ENCODE assay signal across 8 cellular contexts in the genomic region with DNA sequence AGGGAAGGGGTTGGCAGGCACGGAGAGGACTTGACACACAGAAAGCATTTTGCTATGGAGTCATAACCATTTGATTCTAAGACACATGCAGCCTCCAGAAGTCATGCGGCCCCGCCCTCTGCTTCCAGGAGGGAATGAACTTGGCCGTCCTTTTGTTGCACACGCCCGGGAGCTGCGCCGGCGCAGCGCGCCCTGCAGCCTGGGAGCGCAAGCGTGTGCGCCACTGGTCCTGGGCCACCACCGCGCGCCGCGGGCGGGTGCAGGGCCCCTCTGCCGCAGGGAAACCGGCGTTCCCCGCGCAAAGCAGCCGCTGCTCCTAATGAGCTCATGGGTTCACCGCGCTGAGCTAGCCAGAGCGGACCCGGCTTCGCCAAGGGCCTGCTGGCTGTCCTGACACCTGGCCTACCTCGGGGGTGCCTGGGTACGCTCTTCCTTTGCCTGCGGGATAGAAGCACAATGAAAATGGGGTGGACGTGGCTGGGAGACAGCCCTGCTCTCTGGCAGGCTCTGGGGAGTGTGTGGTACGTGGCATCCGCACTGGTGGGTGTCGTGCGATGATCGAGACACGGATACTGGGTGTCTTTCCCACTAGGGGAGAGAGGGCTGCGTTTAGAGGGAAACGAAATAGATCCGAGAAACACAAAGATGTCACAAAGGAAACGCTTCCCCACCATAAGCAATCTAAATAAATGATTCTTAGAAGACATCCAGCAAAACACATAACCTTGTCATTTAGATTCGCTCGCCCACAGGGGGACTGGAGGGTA. TPM values are rescaled to one million over a fixed set of nuclear protein-coding genes. Genes with fewer than 3 reads are reported as not detected.
DNase-seq lines count a peak whose midpoint lies in the region; ATAC-seq lines count a peak whose summit lies in the region.

No MANE protein-coding gene starts in this region.

- no peaks in the 10 kb centered on the region for H3K9me3 Mint-ChIP-seq in T-cell

- peak overlapping the region in 1 of 2 donors; percentile 73 for H3K27ac Mint-ChIP-seq in T-cell

- peaks cover 10 to 16% (median 13%) of the 10 kb centered on the region in 3 donors for H3K4me1 Mint-ChIP-seq in T-cell

- intact Hi-C loops in sciatic nerve (cut with DNase I): loop anchor here (10.0 kb wide), 2 partner anchors 109 to 199 kb away; no protein-coding TSS in a partner anchor

- no peaks in the 10 kb centered on the region for H3K36me3 Mint-ChIP-seq in T-cell

- DNase-seq in ELR (ENCODE audit: low read depth): peak; percentile 88
- peak; percentile 79 for DNase-seq in LHCN-M2 (ENCODE audit: low read depth)
- peak in 9 of 34 experiments; percentile 2 to 32 (median 14) for DNase-seq in T-cell
- peak; percentile 6 for DNase-seq in central memory CD4-positive, alpha-beta T cell
- peak; percentile 84 for DNase-seq in iPS-NIHi7 (ENCODE audit: extremely low spot score)
- DNase-seq in sciatic nerve (ENCODE audit: low spot score): peak; percentile 84

- POLR2A ChIA-PET in T-cell (lab: Charles Lee): interaction anchor here (0.6 kb wide), 2 partner anchors 16 to 55 kb away, joined by 3 to 8 read pairs; no protein-coding TSS in a partner anchor

- CTCF ChIA-PET in T-cell (lab: Charles Lee): interaction anchor here in 1 of 2 donors (0.8 to 1.4 kb wide), 2 partner anchors 22 to 52 kb away, joined by 4 read pairs; no protein-coding TSS in a partner anchor

- peak overlapping the region; percentile 85 to 90 (median 90) for H3K4me3 Mint-ChIP-seq in T-cell

- H3K27me3 Mint-ChIP-seq in T-cell: peaks cover 36 to 38% of the 10 kb centered on the region in 2 donors

- ATAC-seq in T-cell (replicated peaks in 1 of 4) (peak; percentile 32 to 40 (median 36)), sciatic nerve (peak; percentile 94), GM21390 (IDR thresholded peaks at IDR 0.05; ENCODE audit: unreplicated experiment) (no peak), GM19455 (IDR thresholded peaks at IDR 0.05; ENCODE audit: unreplicated experiment) (no peak)

RNA-seq across cellular contexts. Expression of a gene that starts 0.7 kb away (rescaled TPM):
- total RNA-seq in LHCN-M2 (2014; rRNA removed) (18.5 and 21.0 TPM in 2 replicates), T-cell (10 to 100 TPM; 19.1 to 37.5 (median 22.3) TPM), sciatic nerve (131 TPM)
- 19.6 TPM for polyA plus RNA-seq in LHCN-M2 (2012)

RNA-seq across cellular contexts. Expression of a gene that starts 54.1 kb away (rescaled TPM):
- total RNA-seq in LHCN-M2 (2014; rRNA removed): 32.7 and 39.8 TPM in 2 replicates
- polyA plus RNA-seq in LHCN-M2 (2012): 32.3 TPM
- 10 to 100 TPM; 30.2 to 42.7 (median 39.8) TPM for total RNA-seq in T-cell
- 25.9 TPM for total RNA-seq in sciatic nerve

Comparison
In these comparisons a context has a peak if more than half of its experiments do, and no peak if none do; other contexts are left out.
1. ATAC-seq: peak in T-cell (4 of 4) and sciatic nerve (single experiment); none in GM21390 (single experiment) and GM19455 (single experiment).